In the genomic region with DNA sequence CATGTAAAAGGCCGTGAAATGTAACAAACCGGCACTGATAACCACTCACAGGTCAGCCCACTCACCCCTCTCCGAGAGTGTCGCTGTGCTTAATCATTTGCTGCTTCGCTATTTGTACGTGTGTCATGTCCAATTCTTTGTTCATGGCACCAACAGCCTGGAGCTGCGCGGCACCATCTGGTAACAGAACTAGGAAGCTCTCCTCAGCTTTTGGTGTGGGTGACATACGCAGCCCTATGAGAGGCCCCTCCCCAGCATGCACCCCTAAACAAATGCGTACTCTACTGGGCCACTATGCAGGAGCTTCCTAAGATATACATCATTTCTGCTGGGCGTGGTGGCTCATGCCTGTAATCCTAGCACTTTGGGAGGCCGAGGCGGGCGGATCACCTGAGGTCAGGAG, we compare ENCODE assay signal across 13 cellular contexts.
A peak's percentile ranks its signal among the peaks of the same experiment; 100 is the strongest.
DNase-seq lines count a peak whose midpoint lies in the region; TF ChIP-seq lines count a peak whose summit lies in the region.
"Had no signal": no experiment of that assay in that cellular context is flagged by ENCODE, and none has a peak within 500 bp of the region (broad histone marks: within the 10 kb centered on the region; RNA-seq: fewer than 3 reads in every experiment).

No MANE protein-coding gene starts in this region.

- in situ Hi-C loops in brain microvascular endothelial cell (cut with HindIII; ENCODE audit: low pct_ligation_motif_present, low sequenced_read_pairs) = loop anchor here (10.0 kb wide), 1 partner anchor 88 kb away; no protein-coding TSS in a partner anchor

- no peaks in the 10 kb centered on the region for H3K36me3 ChIP-seq in brain microvascular endothelial cell (replicated peaks)
- H3K36me3 ChIP-seq: esophagus squamous epithelium had no signal

- H3K27ac ChIP-seq in brain microvascular endothelial cell = no peak overlapping the region
- H3K27ac ChIP-seq: esophagus squamous epithelium had no signal

- H3K4me3 ChIP-seq in brain microvascular endothelial cell (ENCODE audit: low read depth, low read length) = no peak overlapping the region
- H3K4me3 ChIP-seq: esophagus squamous epithelium had no signal

- TF ChIP-seq CTCF in brain microvascular endothelial cell (IDR thresholded peaks at IDR 0.05; ENCODE audit: low read depth, low read length, missing control alignments) = no peak

- DNase-seq in activated T-cell treated with anti-CD3 and anti-CD28 coated beads for 24 hours (ENCODE audit: low read depth) (peak; percentile 23), activated T-cell treated with anti-CD3 and anti-CD28 coated beads for 4 hours (no peak), NCI-H187 treated with DMSO at 0.1 percent for 48 hours (lab: John Stamatoyannopoulos, UW) (no peak), brain microvascular endothelial cell (no peak)
- DNase-seq in activated CD8-positive, alpha-beta memory T cell treated with anti-CD3 and anti-CD28 coated beads, Interleukin-2, amount 50 U/mL, for 4 hours = peak; percentile 51
- peak; percentile 22 for DNase-seq in effector CD8-positive, alpha-beta T cell (lab: John Stamatoyannopoulos, UW)
- peak; percentile 68 for DNase-seq in stimulated activated CD8-positive, alpha-beta memory T cell treated with anti-CD3 and anti-CD28 coated beads, Interleukin-4, amount 100 ng/mL, for 48 hours
- no peak for DNase-seq in NK-92 treated with Interleukin-12 subunit alpha and Interleukin-12 subunit beta, amount 100 ng/mL, for 24 hours (lab: John Stamatoyannopoulos, UW)
- DNase-seq: esophagus squamous epithelium, hippocampal formation, NCI-H1930, NCI-H748 treated with DMSO at 0.1 percent for 48 hours, trophoblast cell had no signal

- no peaks in the 10 kb centered on the region for H3K27me3 ChIP-seq in brain microvascular endothelial cell (replicated peaks)
- H3K27me3 ChIP-seq: esophagus squamous epithelium had no signal

Comparison
In these comparisons a context has a peak if more than half of its experiments do, and no peak if none do; other contexts are left out.
1. DNase-seq: peak in activated T-cell treated with anti-CD3 and anti-CD28 coated beads for 24 hours (single experiment), activated CD8-positive, alpha-beta memory T cell treated with anti-CD3 and anti-CD28 coated beads, Interleukin-2, amount 50 U/mL, for 4 hours (single experiment), effector CD8-positive, alpha-beta T cell (single experiment) and stimulated activated CD8-positive, alpha-beta memory T cell treated with anti-CD3 and anti-CD28 coated beads, Interleukin-4, amount 100 ng/mL, for 48 hours (single experiment); none in activated T-cell treated with anti-CD3 and anti-CD28 coated beads for 4 hours (single experiment), NK-92 treated with Interleukin-12 subunit alpha and Interleukin-12 subunit beta, amount 100 ng/mL, for 24 hours (single experiment), NCI-H187 treated with DMSO at 0.1 percent for 48 hours (single experiment) and brain microvascular endothelial cell (single experiment).